ENCODE assay signal across 15 cellular contexts in the genomic region with DNA sequence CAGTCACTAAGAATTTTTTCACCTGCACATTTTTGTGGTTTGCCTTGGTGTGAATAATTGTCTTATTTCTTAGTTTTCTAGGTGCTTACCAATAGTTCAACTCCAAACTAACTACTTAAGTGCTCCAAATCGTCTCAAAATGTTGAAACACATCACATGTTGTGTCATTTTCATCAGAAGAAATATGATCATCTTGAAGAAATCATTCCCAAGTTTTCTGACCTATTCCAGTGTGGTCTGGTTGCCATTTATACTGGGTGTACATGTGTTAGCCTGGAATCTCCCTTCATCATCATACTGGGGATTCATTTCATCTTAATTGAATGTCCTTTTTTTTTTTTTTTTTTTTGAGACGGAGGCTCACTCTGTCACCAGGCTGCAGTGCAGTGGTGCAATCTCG.
DNase-seq lines count a peak whose midpoint lies in the region; ATAC-seq and TF ChIP-seq lines count a peak whose summit lies in the region.
"Had no signal": no experiment of that assay in that cellular context is flagged by ENCODE, and none has a peak within 500 bp of the region (broad histone marks: within the 10 kb centered on the region; RNA-seq: fewer than 3 reads in every experiment).

No MANE protein-coding gene starts in this region.

- intact Hi-C loops in sciatic nerve (cut with DNase I) = no loop called here

- no peaks in the 10 kb centered on the region for H3K27me3 ChIP-seq in foreskin keratinocyte
- H3K27me3 ChIP-seq: BLaER1 had no signal

- peaks cover 4% of the 10 kb centered on the region for H3K4me1 ChIP-seq in foreskin keratinocyte
- H3K4me1 ChIP-seq: BLaER1 had no signal

- DNase-seq in AG10803 (ENCODE audit: low read depth) (peak; percentile 72), M059J (ENCODE audit: low read depth) (peak; percentile 1), foreskin keratinocyte (peak; percentile 11 to 21), sciatic nerve (ENCODE audit: low spot score) (no peak), NCI-H2171 (lab: John Stamatoyannopoulos, UW) (no peak)
- DNase-seq: AML-193; CD8-positive, alpha-beta memory T cell; DMS53; GF-D8; GM23248; H7 had no signal

- ATAC-seq in foreskin keratinocyte (no peak), sciatic nerve (peak; percentile 94), GM19324 (IDR thresholded peaks at IDR 0.05; ENCODE audit: low FRiP score, unreplicated experiment) (no peak), HG03108 (IDR thresholded peaks at IDR 0.05; ENCODE audit: unreplicated experiment) (no peak)
- ATAC-seq: HepG2 had no signal

- no peak overlapping the region for H3K4me3 ChIP-seq in AG10803 (ENCODE audit: low read length)
- H3K4me3 ChIP-seq: BLaER1, GM23248 had no signal

- no peak for TF ChIP-seq CTCF in AG10803 (conservative IDR thresholded peaks at IDR 0.05; ENCODE audit: low read length)
- no peak for TF ChIP-seq CTCF in foreskin keratinocyte (conservative IDR thresholded peaks at IDR 0.05)

- no peak overlapping the region for H3K27ac ChIP-seq in foreskin keratinocyte
- H3K27ac ChIP-seq: BLaER1, GM23248 had no signal

Comparison
In these comparisons a context has a peak if more than half of its experiments do, and no peak if none do; other contexts are left out.
1. DNase-seq: peak in AG10803 (single experiment), M059J (single experiment) and foreskin keratinocyte (2 of 2); none in sciatic nerve (single experiment) and NCI-H2171 (single experiment).